Comparison of ENCODE assay signal across 1 cellular context in the genomic region with DNA sequence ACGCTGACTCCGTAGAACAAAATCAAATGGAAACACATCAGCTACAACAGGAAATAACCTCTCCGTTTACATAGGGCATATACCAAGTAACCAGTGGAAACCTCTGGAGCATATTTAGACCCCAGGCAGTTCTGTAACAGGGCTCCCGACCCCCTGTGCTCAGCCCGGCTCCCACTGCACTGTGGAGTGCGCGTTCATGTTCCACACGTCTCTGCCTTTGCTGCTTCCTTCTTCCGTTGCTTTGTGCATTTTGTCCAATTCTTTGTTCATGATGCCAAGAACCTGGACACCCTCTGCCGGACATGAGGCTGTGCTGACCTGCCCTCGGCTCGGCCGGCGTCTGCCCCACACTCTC.
TF ChIP-seq lines count a peak whose summit lies in the region.

No MANE protein-coding gene starts in this region.

TF ChIP-seq in H1, 55 proteins besides CTCF, POLR2A, EP300 and RAD21:
- TF ChIP-seq KDM1A (IDR thresholded peaks at IDR 0.05; ENCODE audit: borderline replicate concordance, low read length) (no peak), TEAD4 (IDR thresholded peaks at IDR 0.05; ENCODE audit: low read depth, low read length) (no peak), NANOG (IDR thresholded peaks at IDR 0.05; ENCODE audit: insufficient read depth, low read depth, low read length, poor library complexity, severe bottlenecking) (no peak), JUND (IDR thresholded peaks at IDR 0.05; ENCODE audit: low read length) (no peak)
